Comparison of ENCODE assay signal across 1 cellular context in the genomic region with DNA sequence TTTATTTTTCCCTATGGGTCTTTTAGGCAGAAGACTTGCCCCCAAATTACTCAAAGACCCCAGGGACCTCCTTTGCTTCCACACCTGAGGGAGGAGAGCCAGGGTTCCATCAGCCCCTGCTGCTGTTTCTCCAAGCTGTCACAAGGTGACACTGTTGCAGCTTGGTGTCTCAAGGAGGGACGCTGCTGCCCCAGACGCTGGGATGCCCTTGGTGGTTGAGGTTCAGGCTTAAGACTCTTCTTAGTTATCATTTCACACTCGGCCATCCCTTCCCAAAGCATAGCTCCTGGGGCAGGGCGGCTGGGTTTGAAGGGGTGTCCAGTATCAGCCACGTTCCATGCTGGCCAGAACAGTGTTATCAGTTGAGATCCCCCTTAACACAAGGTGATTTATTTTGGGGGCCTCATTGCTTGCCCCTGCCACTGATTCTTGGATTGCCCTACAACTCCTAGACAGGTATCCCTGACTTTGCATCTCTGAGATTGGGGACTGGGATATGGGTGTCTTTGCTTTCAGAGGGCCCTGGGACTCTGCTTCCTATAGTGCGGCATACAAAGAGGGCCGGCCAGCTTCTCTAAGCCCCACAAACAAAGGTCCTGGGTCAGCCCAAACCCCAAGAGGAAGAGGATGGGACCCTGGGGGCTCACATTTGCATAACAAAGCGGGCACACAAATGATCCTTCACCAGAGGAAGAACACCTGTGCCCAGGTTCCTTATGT.
TF ChIP-seq lines count a peak whose summit lies in the region.

No MANE protein-coding gene starts in this region.

TF ChIP-seq in GM12878, 131 proteins besides CTCF, POLR2A, EP300 and RAD21 (continued from another document):
- TF ChIP-seq, protein P1, sequence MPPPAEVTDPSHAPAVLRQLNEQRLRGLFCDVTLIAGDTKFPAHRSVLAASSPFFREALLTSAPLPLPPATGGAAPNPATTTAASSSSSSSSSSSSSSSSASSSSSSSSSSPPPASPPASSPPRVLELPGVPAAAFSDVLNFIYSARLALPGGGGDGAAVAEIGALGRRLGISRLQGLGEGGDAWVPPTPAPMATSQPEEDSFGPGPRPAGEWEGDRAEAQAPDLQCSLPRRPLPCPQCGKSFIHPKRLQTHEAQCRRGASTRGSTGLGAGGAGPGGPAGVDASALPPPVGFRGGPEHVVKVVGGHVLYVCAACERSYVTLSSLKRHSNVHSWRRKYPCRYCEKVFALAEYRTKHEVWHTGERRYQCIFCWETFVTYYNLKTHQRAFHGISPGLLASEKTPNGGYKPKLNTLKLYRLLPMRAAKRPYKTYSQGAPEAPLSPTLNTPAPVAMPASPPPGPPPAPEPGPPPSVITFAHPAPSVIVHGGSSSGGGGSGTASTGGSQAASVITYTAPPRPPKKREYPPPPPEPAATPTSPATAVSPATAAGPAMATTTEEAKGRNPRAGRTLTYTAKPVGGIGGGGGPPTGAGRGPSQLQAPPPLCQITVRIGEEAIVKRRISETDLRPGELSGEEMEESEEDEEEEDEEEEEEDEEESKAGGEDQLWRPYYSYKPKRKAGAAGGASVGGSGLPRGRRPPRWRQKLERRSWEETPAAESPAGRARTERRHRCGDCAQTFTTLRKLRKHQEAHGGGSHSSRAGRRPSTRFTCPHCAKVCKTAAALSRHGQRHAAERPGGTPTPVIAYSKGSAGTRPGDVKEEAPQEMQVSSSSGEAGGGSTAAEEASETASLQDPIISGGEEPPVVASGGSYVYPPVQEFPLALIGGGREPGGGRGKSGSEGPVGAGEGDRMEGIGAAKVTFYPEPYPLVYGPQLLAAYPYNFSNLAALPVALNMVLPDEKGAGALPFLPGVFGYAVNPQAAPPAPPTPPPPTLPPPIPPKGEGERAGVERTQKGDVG (CRISPR knock-in tag; IDR thresholded peaks at IDR 0.05): no peak
- TF ChIP-seq ZNF384 (IDR thresholded peaks at IDR 0.05; ENCODE audit: borderline replicate concordance, low read depth, low read length) (no peak), KDM1A (IDR thresholded peaks at IDR 0.05; ENCODE audit: borderline replicate concordance) (no peak), RCOR1 (conservative IDR thresholded peaks at IDR 0.05; ENCODE audit: low read depth, low read length) (no peak), MXI1 (IDR thresholded peaks at IDR 0.05; ENCODE audit: low read depth, low read length) (no peak), CBFB (IDR thresholded peaks at IDR 0.05; ENCODE audit: low read depth) (no peak), TCF7 (IDR thresholded peaks at IDR 0.05; ENCODE audit: borderline replicate concordance) (no peak), RFX5 (IDR thresholded peaks at IDR 0.05; ENCODE audit: low read depth, low read length) (no peak), MYB (IDR thresholded peaks at IDR 0.05; ENCODE audit: borderline replicate concordance, low read depth, low read length) (no peak), CHD2 (IDR thresholded peaks at IDR 0.05; ENCODE audit: borderline replicate concordance, low read depth, low read length) (no peak), SIN3A (IDR thresholded peaks at IDR 0.05; ENCODE audit: low read depth, low read length) (no peak), SMC3 (IDR thresholded peaks at IDR 0.05; ENCODE audit: borderline replicate concordance, low read length) (peak; percentile 98), HCFC1 (IDR thresholded peaks at IDR 0.05; ENCODE audit: low read length) (no peak), ZBED1 (IDR thresholded peaks at IDR 0.05; ENCODE audit: borderline replicate concordance) (no peak), CHD1 (IDR thresholded peaks at IDR 0.05; ENCODE audit: low read depth, low read length) (no peak), NR2C2 (IDR thresholded peaks at IDR 0.05; ENCODE audit: borderline replicate concordance, control insufficient read depth, insufficient read length, low read depth) (no peak), NFYA (IDR thresholded peaks at IDR 0.05; ENCODE audit: borderline replicate concordance, low read depth, low read length) (no peak), FOXM1 (IDR thresholded peaks at IDR 0.05; ENCODE audit: low read depth, low read length) (0 out of 2 replicates have a peak, but pooled peaks have one; percentile 50), POLR2AphosphoS5 (IDR thresholded peaks at IDR 0.05; ENCODE audit: low read length) (no peak), CHD4 (IDR thresholded peaks at IDR 0.05) (no peak), PML (IDR thresholded peaks at IDR 0.05; ENCODE audit: low read length) (0 out of 2 replicates have a peak, but pooled peaks have one; percentile 25), NR2C1 (IDR thresholded peaks at IDR 0.05) (no peak), POU2F2 (IDR thresholded peaks at IDR 0.05; ENCODE audit: borderline replicate concordance, low read depth, low read length) (peak; percentile 32; the same call in 1 of the 3 replicates), PAX8 (IDR thresholded peaks at IDR 0.05) (no peak), SMARCA5 (IDR thresholded peaks at IDR 0.05) (peak; percentile 76; the same call in 1 of the 2 replicates), BCL11A (IDR thresholded peaks at IDR 0.05; ENCODE audit: low read depth, low read length) (no peak)
- TF ChIP-seq, protein P2, sequence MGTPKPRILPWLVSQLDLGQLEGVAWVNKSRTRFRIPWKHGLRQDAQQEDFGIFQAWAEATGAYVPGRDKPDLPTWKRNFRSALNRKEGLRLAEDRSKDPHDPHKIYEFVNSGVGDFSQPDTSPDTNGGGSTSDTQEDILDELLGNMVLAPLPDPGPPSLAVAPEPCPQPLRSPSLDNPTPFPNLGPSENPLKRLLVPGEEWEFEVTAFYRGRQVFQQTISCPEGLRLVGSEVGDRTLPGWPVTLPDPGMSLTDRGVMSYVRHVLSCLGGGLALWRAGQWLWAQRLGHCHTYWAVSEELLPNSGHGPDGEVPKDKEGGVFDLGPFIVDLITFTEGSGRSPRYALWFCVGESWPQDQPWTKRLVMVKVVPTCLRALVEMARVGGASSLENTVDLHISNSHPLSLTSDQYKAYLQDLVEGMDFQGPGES (IDR thresholded peaks at IDR 0.05): no peak
- TF ChIP-seq, protein P3, sequence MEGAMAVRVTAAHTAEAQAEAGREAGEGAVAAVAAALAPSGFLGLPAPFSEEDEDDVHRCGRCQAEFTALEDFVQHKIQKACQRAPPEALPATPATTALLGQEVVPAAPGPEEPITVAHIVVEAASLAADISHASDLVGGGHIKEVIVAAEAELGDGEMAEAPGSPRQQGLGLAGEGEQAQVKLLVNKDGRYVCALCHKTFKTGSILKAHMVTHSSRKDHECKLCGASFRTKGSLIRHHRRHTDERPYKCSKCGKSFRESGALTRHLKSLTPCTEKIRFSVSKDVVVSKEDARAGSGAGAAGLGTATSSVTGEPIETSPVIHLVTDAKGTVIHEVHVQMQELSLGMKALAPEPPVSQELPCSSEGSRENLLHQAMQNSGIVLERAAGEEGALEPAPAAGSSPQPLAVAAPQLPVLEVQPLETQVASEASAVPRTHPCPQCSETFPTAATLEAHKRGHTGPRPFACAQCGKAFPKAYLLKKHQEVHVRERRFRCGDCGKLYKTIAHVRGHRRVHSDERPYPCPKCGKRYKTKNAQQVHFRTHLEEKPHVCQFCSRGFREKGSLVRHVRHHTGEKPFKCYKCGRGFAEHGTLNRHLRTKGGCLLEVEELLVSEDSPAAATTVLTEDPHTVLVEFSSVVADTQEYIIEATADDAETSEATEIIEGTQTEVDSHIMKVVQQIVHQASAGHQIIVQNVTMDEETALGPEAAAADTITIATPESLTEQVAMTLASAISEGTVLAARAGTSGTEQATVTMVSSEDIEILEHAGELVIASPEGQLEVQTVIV (IDR thresholded peaks at IDR 0.05; ENCODE audit: borderline replicate concordance, partially characterized antibody): no peak
- TF ChIP-seq, protein P4, sequence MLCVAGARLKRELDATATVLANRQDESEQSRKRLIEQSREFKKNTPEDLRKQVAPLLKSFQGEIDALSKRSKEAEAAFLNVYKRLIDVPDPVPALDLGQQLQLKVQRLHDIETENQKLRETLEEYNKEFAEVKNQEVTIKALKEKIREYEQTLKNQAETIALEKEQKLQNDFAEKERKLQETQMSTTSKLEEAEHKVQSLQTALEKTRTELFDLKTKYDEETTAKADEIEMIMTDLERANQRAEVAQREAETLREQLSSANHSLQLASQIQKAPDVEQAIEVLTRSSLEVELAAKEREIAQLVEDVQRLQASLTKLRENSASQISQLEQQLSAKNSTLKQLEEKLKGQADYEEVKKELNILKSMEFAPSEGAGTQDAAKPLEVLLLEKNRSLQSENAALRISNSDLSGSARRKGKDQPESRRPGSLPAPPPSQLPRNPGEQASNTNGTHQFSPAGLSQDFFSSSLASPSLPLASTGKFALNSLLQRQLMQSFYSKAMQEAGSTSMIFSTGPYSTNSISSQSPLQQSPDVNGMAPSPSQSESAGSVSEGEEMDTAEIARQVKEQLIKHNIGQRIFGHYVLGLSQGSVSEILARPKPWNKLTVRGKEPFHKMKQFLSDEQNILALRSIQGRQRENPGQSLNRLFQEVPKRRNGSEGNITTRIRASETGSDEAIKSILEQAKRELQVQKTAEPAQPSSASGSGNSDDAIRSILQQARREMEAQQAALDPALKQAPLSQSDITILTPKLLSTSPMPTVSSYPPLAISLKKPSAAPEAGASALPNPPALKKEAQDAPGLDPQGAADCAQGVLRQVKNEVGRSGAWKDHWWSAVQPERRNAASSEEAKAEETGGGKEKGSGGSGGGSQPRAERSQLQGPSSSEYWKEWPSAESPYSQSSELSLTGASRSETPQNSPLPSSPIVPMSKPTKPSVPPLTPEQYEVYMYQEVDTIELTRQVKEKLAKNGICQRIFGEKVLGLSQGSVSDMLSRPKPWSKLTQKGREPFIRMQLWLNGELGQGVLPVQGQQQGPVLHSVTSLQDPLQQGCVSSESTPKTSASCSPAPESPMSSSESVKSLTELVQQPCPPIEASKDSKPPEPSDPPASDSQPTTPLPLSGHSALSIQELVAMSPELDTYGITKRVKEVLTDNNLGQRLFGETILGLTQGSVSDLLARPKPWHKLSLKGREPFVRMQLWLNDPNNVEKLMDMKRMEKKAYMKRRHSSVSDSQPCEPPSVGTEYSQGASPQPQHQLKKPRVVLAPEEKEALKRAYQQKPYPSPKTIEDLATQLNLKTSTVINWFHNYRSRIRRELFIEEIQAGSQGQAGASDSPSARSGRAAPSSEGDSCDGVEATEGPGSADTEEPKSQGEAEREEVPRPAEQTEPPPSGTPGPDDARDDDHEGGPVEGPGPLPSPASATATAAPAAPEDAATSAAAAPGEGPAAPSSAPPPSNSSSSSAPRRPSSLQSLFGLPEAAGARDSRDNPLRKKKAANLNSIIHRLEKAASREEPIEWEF (IDR thresholded peaks at IDR 0.05; ENCODE audit: insufficient replicate concordance, low read depth, low read length): no peak
- TF ChIP-seq, protein P5, sequence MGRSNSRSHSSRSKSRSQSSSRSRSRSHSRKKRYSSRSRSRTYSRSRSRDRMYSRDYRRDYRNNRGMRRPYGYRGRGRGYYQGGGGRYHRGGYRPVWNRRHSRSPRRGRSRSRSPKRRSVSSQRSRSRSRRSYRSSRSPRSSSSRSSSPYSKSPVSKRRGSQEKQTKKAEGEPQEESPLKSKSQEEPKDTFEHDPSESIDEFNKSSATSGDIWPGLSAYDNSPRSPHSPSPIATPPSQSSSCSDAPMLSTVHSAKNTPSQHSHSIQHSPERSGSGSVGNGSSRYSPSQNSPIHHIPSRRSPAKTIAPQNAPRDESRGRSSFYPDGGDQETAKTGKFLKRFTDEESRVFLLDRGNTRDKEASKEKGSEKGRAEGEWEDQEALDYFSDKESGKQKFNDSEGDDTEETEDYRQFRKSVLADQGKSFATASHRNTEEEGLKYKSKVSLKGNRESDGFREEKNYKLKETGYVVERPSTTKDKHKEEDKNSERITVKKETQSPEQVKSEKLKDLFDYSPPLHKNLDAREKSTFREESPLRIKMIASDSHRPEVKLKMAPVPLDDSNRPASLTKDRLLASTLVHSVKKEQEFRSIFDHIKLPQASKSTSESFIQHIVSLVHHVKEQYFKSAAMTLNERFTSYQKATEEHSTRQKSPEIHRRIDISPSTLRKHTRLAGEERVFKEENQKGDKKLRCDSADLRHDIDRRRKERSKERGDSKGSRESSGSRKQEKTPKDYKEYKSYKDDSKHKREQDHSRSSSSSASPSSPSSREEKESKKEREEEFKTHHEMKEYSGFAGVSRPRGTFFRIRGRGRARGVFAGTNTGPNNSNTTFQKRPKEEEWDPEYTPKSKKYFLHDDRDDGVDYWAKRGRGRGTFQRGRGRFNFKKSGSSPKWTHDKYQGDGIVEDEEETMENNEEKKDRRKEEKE (IDR thresholded peaks at IDR 0.05): no peak
- TF ChIP-seq, protein P6, sequence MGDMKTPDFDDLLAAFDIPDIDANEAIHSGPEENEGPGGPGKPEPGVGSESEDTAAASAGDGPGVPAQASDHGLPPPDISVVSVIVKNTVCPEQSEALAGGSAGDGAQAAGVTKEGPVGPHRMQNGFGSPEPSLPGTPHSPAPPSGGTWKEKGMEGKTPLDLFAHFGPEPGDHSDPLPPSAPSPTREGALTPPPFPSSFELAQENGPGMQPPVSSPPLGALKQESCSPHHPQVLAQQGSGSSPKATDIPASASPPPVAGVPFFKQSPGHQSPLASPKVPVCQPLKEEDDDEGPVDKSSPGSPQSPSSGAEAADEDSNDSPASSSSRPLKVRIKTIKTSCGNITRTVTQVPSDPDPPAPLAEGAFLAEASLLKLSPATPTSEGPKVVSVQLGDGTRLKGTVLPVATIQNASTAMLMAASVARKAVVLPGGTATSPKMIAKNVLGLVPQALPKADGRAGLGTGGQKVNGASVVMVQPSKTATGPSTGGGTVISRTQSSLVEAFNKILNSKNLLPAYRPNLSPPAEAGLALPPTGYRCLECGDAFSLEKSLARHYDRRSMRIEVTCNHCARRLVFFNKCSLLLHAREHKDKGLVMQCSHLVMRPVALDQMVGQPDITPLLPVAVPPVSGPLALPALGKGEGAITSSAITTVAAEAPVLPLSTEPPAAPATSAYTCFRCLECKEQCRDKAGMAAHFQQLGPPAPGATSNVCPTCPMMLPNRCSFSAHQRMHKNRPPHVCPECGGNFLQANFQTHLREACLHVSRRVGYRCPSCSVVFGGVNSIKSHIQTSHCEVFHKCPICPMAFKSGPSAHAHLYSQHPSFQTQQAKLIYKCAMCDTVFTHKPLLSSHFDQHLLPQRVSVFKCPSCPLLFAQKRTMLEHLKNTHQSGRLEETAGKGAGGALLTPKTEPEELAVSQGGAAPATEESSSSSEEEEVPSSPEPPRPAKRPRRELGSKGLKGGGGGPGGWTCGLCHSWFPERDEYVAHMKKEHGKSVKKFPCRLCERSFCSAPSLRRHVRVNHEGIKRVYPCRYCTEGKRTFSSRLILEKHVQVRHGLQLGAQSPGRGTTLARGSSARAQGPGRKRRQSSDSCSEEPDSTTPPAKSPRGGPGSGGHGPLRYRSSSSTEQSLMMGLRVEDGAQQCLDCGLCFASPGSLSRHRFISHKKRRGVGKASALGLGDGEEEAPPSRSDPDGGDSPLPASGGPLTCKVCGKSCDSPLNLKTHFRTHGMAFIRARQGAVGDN (IDR thresholded peaks at IDR 0.05): no peak
